25 cellular contexts compared by ENCODE assay signal in the genomic region with DNA sequence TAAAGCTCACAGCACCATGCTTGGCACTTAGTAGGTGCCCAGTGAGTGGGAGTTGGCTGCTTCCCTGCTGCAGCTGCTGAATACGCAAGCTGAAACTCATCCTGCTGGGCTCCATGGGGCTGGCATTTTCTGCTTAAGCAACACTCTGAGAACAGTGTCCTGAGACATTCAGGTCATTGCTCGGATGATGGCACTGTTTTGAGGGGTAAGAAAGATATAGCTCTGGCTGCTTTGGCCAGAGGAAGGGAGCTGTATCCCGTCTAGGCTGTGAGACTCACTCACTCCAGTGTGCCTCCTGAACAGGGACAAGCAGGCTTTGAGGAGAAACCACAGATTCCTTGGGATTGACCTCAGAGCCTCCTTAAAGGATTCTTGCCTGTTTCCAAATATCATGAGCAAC.
"Had no signal": no experiment of that assay in that cellular context is flagged by ENCODE, and none has a peak within 500 bp of the region (broad histone marks: within the 10 kb centered on the region; RNA-seq: fewer than 3 reads in every experiment).

No MANE protein-coding gene starts in this region.

- H3K27ac ChIP-seq: ascending aorta, brain microvascular endothelial cell, gastroesophageal sphincter, pancreas, testis, vagina, VCaP had no signal

- H3K9me3 Mint-ChIP-seq: activated CD4-positive, alpha-beta memory T cell treated with anti-CD3 and anti-CD28 coated beads, Interleukin-2, amount 10 ng/mL, durations not matched to agents 7 days and 5 days; activated CD4-positive, alpha-beta T cell treated with anti-CD3 and anti-CD28 coated beads, Interleukin-2, amount 10 ng/mL, durations not matched to agents 24 days and 14 days; activated naive CD4-positive, alpha-beta T cell treated with anti-CD3 and anti-CD28 coated beads, Interleukin-2, amount 50 U/mL, for 24 hours; activated T-cell treated with anti-CD3 and anti-CD28 coated beads, Interleukin-2, amount 50 U/mL, for 72 hours; memory B cell; nephron progenitor cell; stimulated activated naive B cell treated with anti-CD40 and anti-IgM and Interleukin-4, amounts not matched to agents 10 μg/mL and 1 μg/mL and 100 μg/mL, for 72 hours; T-helper 2 cell treated with Interferon-gamma antibody and Interleukin-4, amounts not matched to agents 5 μg/mL and 100 μg/mL, for 36 hours had no signal

- H3K4me1 ChIP-seq: ascending aorta, gastroesophageal sphincter, pancreas, testis, vagina had no signal

- H3K4me3 ChIP-seq: ascending aorta, gastroesophageal sphincter, pancreas, smooth muscle cell, testis, vagina had no signal

- H3K27ac Mint-ChIP-seq: activated CD4-positive, alpha-beta memory T cell treated with anti-CD3 and anti-CD28 coated beads, Interleukin-2, amount 10 ng/mL, durations not matched to agents 7 days and 5 days; activated CD4-positive, alpha-beta T cell treated with anti-CD3 and anti-CD28 coated beads, Interleukin-2, amount 10 ng/mL, durations not matched to agents 24 days and 14 days; activated T-cell treated with anti-CD3 and anti-CD28 coated beads, Interleukin-2, amount 50 U/mL, for 72 hours; memory B cell had no signal

- H3K4me1 Mint-ChIP-seq: activated naive CD4-positive, alpha-beta T cell treated with anti-CD3 and anti-CD28 coated beads, Interleukin-2, amount 50 U/mL, for 24 hours; memory B cell had no signal

- DNase-seq: activated CD4-positive, alpha-beta memory T cell treated with anti-CD3 and anti-CD28 coated beads, Interleukin-2, amount 10 ng/mL, durations not matched to agents 7 days and 5 days; activated CD4-positive, alpha-beta T cell treated with anti-CD3 and anti-CD28 coated beads, Interleukin-2, amount 10 ng/mL, durations not matched to agents 24 days and 14 days; activated gamma-delta T cell treated with Interleukin-2 at 50 U/mL for 16 hours; activated T-cell treated with anti-CD3 and anti-CD28 coated beads, Interleukin-2, amount 50 U/mL, for 72 hours; brain microvascular endothelial cell; central memory CD4-positive, alpha-beta T cell; effector memory CD4-positive, alpha-beta T cell; head of caudate nucleus; left cardiac atrium; nephron progenitor cell; pancreas; stimulated activated CD4-positive, alpha-beta T cell treated with anti-CD3 and anti-CD28 coated beads, Interleukin-15, amount 100 ng/mL, for 24 hours; stimulated activated naive B cell treated with anti-CD40 and anti-IgM and Interleukin-4, amounts not matched to agents 10 μg/mL and 1 μg/mL and 100 μg/mL, for 72 hours; testis; trophoblast cell had no signal

- H3K4me3 Mint-ChIP-seq: activated CD4-positive, alpha-beta memory T cell treated with anti-CD3 and anti-CD28 coated beads, Interleukin-2, amount 10 ng/mL, durations not matched to agents 7 days and 5 days; activated CD4-positive, alpha-beta T cell treated with anti-CD3 and anti-CD28 coated beads, Interleukin-2, amount 10 ng/mL, durations not matched to agents 24 days and 14 days; activated naive CD4-positive, alpha-beta T cell treated with anti-CD3 and anti-CD28 coated beads, Interleukin-2, amount 50 U/mL, for 24 hours; activated T-cell treated with anti-CD3 and anti-CD28 coated beads, Interleukin-2, amount 50 U/mL, for 72 hours; memory B cell; nephron progenitor cell; stimulated activated naive B cell treated with anti-CD40 and anti-IgM and Interleukin-4, amounts not matched to agents 10 μg/mL and 1 μg/mL and 100 μg/mL, for 72 hours; T-helper 2 cell treated with Interferon-gamma antibody and Interleukin-4, amounts not matched to agents 5 μg/mL and 100 μg/mL, for 36 hours had no signal

- H3K27me3 ChIP-seq: ascending aorta, brain microvascular endothelial cell, gastroesophageal sphincter, pancreas, testis, vagina had no signal

- H3K9me3 ChIP-seq: ascending aorta, gastroesophageal sphincter, pancreas, testis, vagina had no signal

- ATAC-seq: activated CD4-positive, CD25-positive, alpha-beta regulatory T cell treated with anti-CD3 and anti-CD28 coated beads, Interleukin-2, amount 50 U/mL, for 24 hours; activated T-cell treated with anti-CD3 and anti-CD28 coated beads, Interleukin-2, amount 50 U/mL, for 72 hours; gastroesophageal sphincter; left cardiac atrium; pancreas; sciatic nerve; stimulated activated naive B cell treated with anti-CD40 and anti-IgM and Interleukin-4, amounts not matched to agents 10 μg/mL and 1 μg/mL and 100 μg/mL, for 72 hours had no signal
